ENCODE assay signal across 8 cellular contexts in the genomic region with DNA sequence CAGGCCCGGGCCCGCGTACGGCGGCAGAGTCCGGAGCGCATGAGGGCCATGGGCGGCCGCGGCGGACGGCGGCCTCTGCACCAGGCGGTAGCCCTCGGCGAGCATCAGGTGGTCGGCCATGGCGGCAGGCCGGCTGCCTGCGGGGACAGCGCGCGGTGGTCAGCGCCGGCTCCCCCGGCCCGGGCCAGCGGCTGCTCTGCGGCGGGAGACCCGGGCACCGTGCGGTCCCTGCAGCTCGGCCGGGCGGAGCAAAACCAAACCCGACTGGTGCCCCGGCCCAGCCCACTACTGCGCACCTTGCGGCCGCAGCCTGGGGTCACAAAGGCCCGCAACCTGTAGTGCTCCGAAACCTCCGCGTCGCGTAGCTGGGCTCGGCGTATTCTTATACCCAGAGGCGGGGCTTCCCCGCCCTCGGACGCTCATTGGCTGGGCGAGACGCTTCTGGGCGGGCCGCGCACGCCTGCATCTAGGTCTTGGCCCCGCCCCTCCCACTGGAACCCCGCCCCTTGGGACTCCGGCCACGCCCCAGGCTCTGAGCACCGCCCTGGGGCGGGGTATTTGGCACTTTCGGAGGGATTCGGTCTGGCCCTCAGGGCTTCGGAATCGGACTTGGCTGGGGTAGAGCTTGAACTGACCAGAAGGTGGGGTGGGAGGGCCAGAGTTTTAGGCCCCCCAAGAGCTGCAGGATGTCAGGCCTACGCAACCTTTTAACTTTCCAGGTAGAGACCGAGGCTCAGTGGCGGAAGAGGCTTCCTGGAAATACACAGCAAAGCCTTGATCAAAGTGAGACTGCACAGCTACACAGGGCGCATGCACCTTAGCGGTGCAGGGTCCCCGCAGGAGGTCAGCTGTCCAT. TPM values are rescaled to one million over a fixed set of nuclear protein-coding genes. Genes with fewer than 3 reads are reported as not detected.
DNase-seq lines count a peak whose midpoint lies in the region; ATAC-seq and TF ChIP-seq lines count a peak whose summit lies in the region.

A gene with protein sequence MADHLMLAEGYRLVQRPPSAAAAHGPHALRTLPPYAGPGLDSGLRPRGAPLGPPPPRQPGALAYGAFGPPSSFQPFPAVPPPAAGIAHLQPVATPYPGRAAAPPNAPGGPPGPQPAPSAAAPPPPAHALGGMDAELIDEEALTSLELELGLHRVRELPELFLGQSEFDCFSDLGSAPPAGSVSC (minus strand): TSS at position 356 of the 856 bp plus-strand sequence. CDS start 236 bp downstream, at position 120.

- POLR2A ChIA-PET in PC-9 (lab: Charles Lee; ENCODE audit: unreplicated experiment): interaction anchor here (0.5 to 1.3 kb wide), 20 partner anchors 9 to 1010 kb away, joined by 3 to 27 read pairs (median 5); partner anchors contain the start of gene SMAP2
- POLR2A ChIA-PET in naive thymus-derived CD4-positive, alpha-beta T cell (lab: Charles Lee): interaction anchor here (0.6 to 3.6 kb wide), 28 partner anchors 8 to 547 kb away, joined by 3 to 41 read pairs (median 5); partner anchors contain the start of genes CTPS1, NFYC and ZNF684

- CTCF ChIA-PET in PC-9 (lab: Charles Lee): interaction anchor here (0.6 to 1.9 kb wide), 10 partner anchors 9 to 142 kb away, joined by 3 to 31 read pairs (median 4); no protein-coding TSS in a partner anchor
- CTCF ChIA-PET in naive thymus-derived CD4-positive, alpha-beta T cell (lab: Charles Lee): interaction anchor here (0.6 to 1.8 kb wide), 7 partner anchors 9 to 91 kb away, joined by 3 to 7 read pairs (median 4); no protein-coding TSS in a partner anchor

- intact Hi-C loops in PC-9 (cut with micrococcal nuclease; ENCODE audit: unreplicated experiment): loop anchor here (1.0 to 10.0 kb wide), 4 partner anchors 37 to 633 kb away; no protein-coding TSS in a partner anchor
- intact Hi-C loops in naive thymus-derived CD4-positive, alpha-beta T cell (cut with micrococcal nuclease): loop anchor here (1.0 to 10.0 kb wide), 19 partner anchors 44 to 1955 kb away; partner anchors contain the start of genes CTPS1 (in 2 of the 2), NFYC (in 2 of the 2), RLF (in 2 of the 2) and SCMH1 (in 2 of the 2)

- H3K27me3 ChIP-seq in PC-9 (ENCODE audit: insufficient read depth, low read depth) (no peaks in the 10 kb centered on the region), fibroblast of lung (ENCODE audit: control insufficient read depth, insufficient read depth, low read length) (peaks cover 2% of the 10 kb centered on the region)
- no peaks in the 10 kb centered on the region for H3K27me3 ChIP-seq in naive thymus-derived CD4-positive, alpha-beta T cell (ENCODE audit: control insufficient read depth in 2 of 2, insufficient read depth in 2 of 2, low read length in 2 of 2)

- peak within 1 kb of the TSS; percentile 98 for H3K4me2 ChIP-seq in PC-9
- H3K4me2 ChIP-seq in fibroblast of lung (ENCODE audit: extremely low read depth, insufficient read depth, low read length): peak within 1 kb of the TSS; percentile 88

- H3K9me3 Mint-ChIP-seq in naive thymus-derived CD4-positive, alpha-beta T cell: no peaks in the 10 kb centered on the region
- no peaks in the 10 kb centered on the region for H3K9me3 Mint-ChIP-seq in stimulated activated memory B cell treated with anti-CD40 and anti-IgM and Interleukin-4, amounts not matched to agents 10 μg/mL and 1 μg/mL and 100 μg/mL, for 72 hours

- peaks cover 0 to 3% (median 0%) of the 10 kb centered on the region in 5 donors for H3K36me3 Mint-ChIP-seq in naive thymus-derived CD4-positive, alpha-beta T cell
- H3K36me3 Mint-ChIP-seq in stimulated activated memory B cell treated with anti-CD40 and anti-IgM and Interleukin-4, amounts not matched to agents 10 μg/mL and 1 μg/mL and 100 μg/mL, for 72 hours: no peaks in the 10 kb centered on the region

- H2AFZ ChIP-seq in PC-9 (0 out of 2 replicates have a peak within 1 kb of the TSS, but pooled peaks have one; percentile 29), fibroblast of lung (ENCODE audit: low read length) (peak within 1 kb of the TSS; percentile 54)

- peak within 1 kb of the TSS; percentile 89 for H3K4me3 ChIP-seq in PC-9
- H3K4me3 ChIP-seq in fibroblast of lung (replicated peaks in 1 of 4; ENCODE audit: control extremely low read depth in 1 of 4, insufficient read depth in 1 of 4, low read depth in 3 of 4, low read length in 4 of 4): peak within 1 kb of the TSS; percentile 38 to 62 (median 45)
- H3K4me3 ChIP-seq in naive thymus-derived CD4-positive, alpha-beta T cell (ENCODE audit: low read length): peak within 1 kb of the TSS; percentile 70

- peak within 1 kb of the TSS; percentile 54 for H3K9ac ChIP-seq in fibroblast of lung (ENCODE audit: insufficient read depth, low read length)

- H3K27ac Mint-ChIP-seq in naive thymus-derived CD4-positive, alpha-beta T cell: peak within 1 kb of the TSS; percentile 96 to 99 (median 99)
- peak within 1 kb of the TSS; percentile 65 for H3K27ac Mint-ChIP-seq in stimulated activated memory B cell treated with anti-CD40 and anti-IgM and Interleukin-4, amounts not matched to agents 10 μg/mL and 1 μg/mL and 100 μg/mL, for 72 hours

- peaks cover 52% of the 10 kb centered on the region for H3F3A ChIP-seq in PC-9 (ENCODE audit: insufficient read depth, low read depth)

- peak within 1 kb of the TSS; percentile 93 to 100 (median 96) for H3K4me3 Mint-ChIP-seq in naive thymus-derived CD4-positive, alpha-beta T cell
- H3K4me3 Mint-ChIP-seq in stimulated activated memory B cell treated with anti-CD40 and anti-IgM and Interleukin-4, amounts not matched to agents 10 μg/mL and 1 μg/mL and 100 μg/mL, for 72 hours: peak within 1 kb of the TSS; percentile 88

- peak within 1 kb of the TSS; percentile 52 for H3K27ac ChIP-seq in PC-9
- H3K27ac ChIP-seq in fibroblast of lung (ENCODE audit: insufficient read depth, low read length): no peak within 1 kb of the TSS
- H3K27ac ChIP-seq in naive thymus-derived CD4-positive, alpha-beta T cell (ENCODE audit: low read depth, low read length): peak within 1 kb of the TSS; percentile 73

- H3K9me3 ChIP-seq in PC-9 (ENCODE audit: insufficient read depth, low read depth): no peaks in the 10 kb centered on the region
- no peaks in the 10 kb centered on the region for H3K9me3 ChIP-seq in fibroblast of lung (ENCODE audit: control insufficient read depth, insufficient read depth, low read depth, low read length)
- H3K9me3 ChIP-seq in naive thymus-derived CD4-positive, alpha-beta T cell (ENCODE audit: control insufficient read depth in 2 of 3, low read length in 3 of 3): no peaks in the 10 kb centered on the region

- H3K4me1 ChIP-seq in PC-9 (replicated peaks; ENCODE audit: insufficient read depth) (peaks cover 60% of the 10 kb centered on the region), fibroblast of lung (ENCODE audit: control insufficient read depth, extremely low read depth, insufficient read depth, low read length) (peaks cover 2% of the 10 kb centered on the region)
- peaks cover 10 to 12% of the 10 kb centered on the region in 2 donors for H3K4me1 ChIP-seq in naive thymus-derived CD4-positive, alpha-beta T cell (ENCODE audit: control insufficient read depth in 2 of 2, insufficient read depth in 2 of 2, low read length in 2 of 2)

- H4K20me1 ChIP-seq in PC-9 (ENCODE audit: insufficient read depth) (no peaks in the 10 kb centered on the region), fibroblast of lung (ENCODE audit: control insufficient read depth, extremely low read depth, insufficient read depth, low read length) (no peaks in the 10 kb centered on the region)

- DNase-seq in DMS 273 treated with DMSO at 0.1 percent for 48 hours (lab: John Stamatoyannopoulos, UW) (peak; percentile 100), HuH-7.5 (ENCODE audit: low spot score) (peak; percentile 87), PC-9 (peak; percentile 87 to 99), fibroblast of lung (ENCODE audit: low read depth in 2 of 2) (peak; percentile 81 to 88)
- DNase-seq in activated T-helper 1 cell treated with anti-CD3 and anti-CD28 coated beads, Interleukin-2, amount 50 U/mL, for 16 hours (ENCODE audit: low read depth in 1 of 2, low spot score in 1 of 2): peak; percentile 91 to 94
- peak; percentile 91 to 96 (median 95) for DNase-seq in naive thymus-derived CD4-positive, alpha-beta T cell

- H3K79me2 ChIP-seq in PC-9 (ENCODE audit: low read depth): peaks cover 14% of the 10 kb centered on the region
- no peaks in the 10 kb centered on the region for H3K79me2 ChIP-seq in fibroblast of lung (ENCODE audit: control insufficient read depth, insufficient read depth, low read length)

- TF ChIP-seq CTCF in PC-9 (conservative IDR thresholded peaks at IDR 0.05) (peak; percentile 49), fibroblast of lung (conservative IDR thresholded peaks at IDR 0.05 in 1 of 2, IDR thresholded peaks at IDR 0.05 in 1 of 2; ENCODE audit: low read depth in 1 of 2, low read length in 2 of 2) (peak in 1 of 2 donors; percentile 29)

- H3K27me3 Mint-ChIP-seq in naive thymus-derived CD4-positive, alpha-beta T cell: peaks cover 0 to 26% (median 0%) of the 10 kb centered on the region in 5 donors
- peaks cover 26% of the 10 kb centered on the region for H3K27me3 Mint-ChIP-seq in stimulated activated memory B cell treated with anti-CD40 and anti-IgM and Interleukin-4, amounts not matched to agents 10 μg/mL and 1 μg/mL and 100 μg/mL, for 72 hours

- H3K4me1 Mint-ChIP-seq in naive thymus-derived CD4-positive, alpha-beta T cell: peaks cover 11 to 31% (median 13%) of the 10 kb centered on the region in 7 donors
- H3K4me1 Mint-ChIP-seq in stimulated activated memory B cell treated with anti-CD40 and anti-IgM and Interleukin-4, amounts not matched to agents 10 μg/mL and 1 μg/mL and 100 μg/mL, for 72 hours: peaks cover 12% of the 10 kb centered on the region

- ATAC-seq in GM21526 (IDR thresholded peaks at IDR 0.05; ENCODE audit: low FRiP score, unreplicated experiment): peak; percentile 85
- ATAC-seq in naive thymus-derived CD4-positive, alpha-beta T cell: peak; percentile 98
- peak; percentile 98 for ATAC-seq in stimulated activated memory B cell treated with anti-CD40 and anti-IgM and Interleukin-4, amounts not matched to agents 10 μg/mL and 1 μg/mL and 100 μg/mL, for 72 hours

- no TSS peak for BruUV-seq in PC-9 (replicated peaks; lab: Mats Ljungman, UMichigan)

- H3K36me3 ChIP-seq in PC-9 (ENCODE audit: low read depth): no peaks in the 10 kb centered on the region
- H3K36me3 ChIP-seq in fibroblast of lung (ENCODE audit: control insufficient read depth, insufficient read depth, low read length): no peaks in the 10 kb centered on the region
- no peaks in the 10 kb centered on the region for H3K36me3 ChIP-seq in naive thymus-derived CD4-positive, alpha-beta T cell (ENCODE audit: control insufficient read depth in 2 of 3, insufficient read depth in 3 of 3, low read length in 3 of 3)

- H3K9me2 ChIP-seq in PC-9 (ENCODE audit: insufficient read depth): no peaks in the 10 kb centered on the region

RNA-seq across cellular contexts. Expression of the gene that starts here (rescaled TPM):
- 67.5 and 98.2 TPM in 2 replicates for total RNA-seq in PC-9 (2021)
- 1.7 and 2.6 TPM in 2 replicates for total RNA-seq in fibroblast of lung
- 0.20 and 0.58 TPM in 2 replicates for polyA plus RNA-seq in fibroblast of lung
- 1.6 and 3.7 TPM in 2 replicates for polyA plus RNA-seq in fibroblast of lung (2012)
- 1.2 TPM in 1 of 2 replicates, not detected in the other for polyA minus RNA-seq in fibroblast of lung (ENCODE audit: low replicate concordance)
- 10 to 100 TPM; 20.5 to 42.8 (median 21.5) TPM for total RNA-seq in naive thymus-derived CD4-positive, alpha-beta T cell
- 10 to 100 TPM; 28.9 to 37.9 TPM for polyA plus RNA-seq in naive thymus-derived CD4-positive, alpha-beta T cell

Comparison
In these comparisons a context has a peak if more than half of its experiments do, and no peak if none do; other contexts are left out.
1. RNA of the gene that starts here (polyA plus RNA-seq): 28.9 to 37.9 TPM in naive thymus-derived CD4-positive, alpha-beta T cell; 0.20 to 3.7 TPM in fibroblast of lung; every median in the first group is over 4 times any median in the second.
2. Peak in every context shown above with its lines, with median percentiles within 50 percentile points of each other: DNase-seq, ATAC-seq and H3K4me3 ChIP-seq.